In genomic region chr1:29876441-29876840, GRCh38 we compare ENCODE assay signal across 30 cellular contexts.
"Had no signal": no experiment of that assay in that cellular context is flagged by ENCODE, and none has a peak within 500 bp of the region (broad histone marks: within the 10 kb centered on the region; RNA-seq: fewer than 3 reads in every experiment).

No MANE protein-coding gene starts in this region.

- H3K9ac ChIP-seq: neural progenitor cell, parathyroid adenoma had no signal

- H3K27me3 ChIP-seq: neural progenitor cell, ovary, testis, uterus had no signal

- H3K4me2 ChIP-seq: neural progenitor cell, smooth muscle cell had no signal

- H3K4me1 ChIP-seq: neural progenitor cell, parathyroid adenoma, right lobe of liver, spleen, suprapubic skin, testis, tibial artery, transverse colon, upper lobe of right lung, uterus had no signal

- H3K27ac ChIP-seq: neural progenitor cell, ovary, parathyroid adenoma, right lobe of liver, skin epidermis, spleen, suprapubic skin, testis, tibial artery, transverse colon, upper lobe of right lung, uterus had no signal

- H3K4me3 Mint-ChIP-seq: natural killer cell; nephron; neural progenitor cell; stimulated activated memory B cell treated with anti-CD40 and anti-IgM and Interleukin-4, amounts not matched to agents 10 μg/mL and 1 μg/mL and 100 μg/mL, for 72 hours; stimulated activated naive CD8-positive, alpha-beta T cell treated with anti-CD3 and anti-CD28 coated beads, Interleukin-15, amount 100 ng/mL, for 72 hours; type B pancreatic cell had no signal

- DNase-seq: natural killer cell; occipital lobe; ovary; posterior cingulate gyrus; psoas muscle; right cardiac atrium; right lobe of liver; spleen; stimulated activated CD4-positive, alpha-beta T cell treated with anti-CD3 and anti-CD28 coated beads, Interleukin-12 subunit alpha, Interleukin-12 subunit beta, amount 100 ng/mL, for 4 hours; stimulated activated CD4-positive, alpha-beta T cell treated with anti-CD3 and anti-CD28 coated beads, Interleukin-1b, Interleukin-23, amount 100 ng/mL, for 48 hours; stimulated activated CD4-positive, alpha-beta T cell treated with anti-CD3 and anti-CD28 coated beads, Interleukin-4, amount 100 ng/mL, for 1 hour; stimulated activated CD4-positive, alpha-beta T cell treated with anti-CD3 and anti-CD28 coated beads, Interleukin-4, amount 100 ng/mL, for 4 hours; stimulated activated CD8-positive, alpha-beta memory T cell treated with anti-CD3 and anti-CD28 coated beads, Interleukin-4, amount 100 ng/mL, for 48 hours; stimulated activated naive CD4-positive, alpha-beta T cell; stimulated activated naive CD8-positive, alpha-beta T cell treated with anti-CD3 and anti-CD28 coated beads, Interleukin-15, amount 100 ng/mL, for 72 hours; stimulated activated naive CD8-positive, alpha-beta T cell treated with anti-CD3 and anti-CD28 coated beads, Interleukin-15, Interleukin-2, amounts not matched to agents 100 U/mL and 50 U/mL, for 24 hours; substantia nigra; testis; tibial artery; transverse colon; upper lobe of right lung; uterus had no signal

- H3K4me3 ChIP-seq: neural progenitor cell, ovary, psoas muscle, right lobe of liver, skin epidermis, smooth muscle cell, spleen, suprapubic skin, testis, tibial artery, transverse colon, upper lobe of right lung, uterus had no signal

- H3K4me1 Mint-ChIP-seq: natural killer cell; neural progenitor cell; stimulated activated memory B cell treated with anti-CD40 and anti-IgM and Interleukin-4, amounts not matched to agents 10 μg/mL and 1 μg/mL and 100 μg/mL, for 72 hours; stimulated activated naive CD8-positive, alpha-beta T cell treated with anti-CD3 and anti-CD28 coated beads, Interleukin-15, amount 100 ng/mL, for 72 hours had no signal

- H2AFZ ChIP-seq: neural progenitor cell had no signal

- H3K36me3 ChIP-seq: neural progenitor cell, ovary, right lobe of liver, spleen, suprapubic skin, tibial artery, transverse colon, upper lobe of right lung, uterus had no signal

- H3K9me3 Mint-ChIP-seq: natural killer cell; nephron; neural progenitor cell; stimulated activated memory B cell treated with anti-CD40 and anti-IgM and Interleukin-4, amounts not matched to agents 10 μg/mL and 1 μg/mL and 100 μg/mL, for 72 hours; stimulated activated naive CD8-positive, alpha-beta T cell treated with anti-CD3 and anti-CD28 coated beads, Interleukin-15, amount 100 ng/mL, for 72 hours; type B pancreatic cell had no signal

- H3K9me3 ChIP-seq: ovary, psoas muscle, right lobe of liver, suprapubic skin, testis, tibial artery, transverse colon, uterus had no signal

- H3K27ac Mint-ChIP-seq: natural killer cell; nephron; neural progenitor cell; stimulated activated memory B cell treated with anti-CD40 and anti-IgM and Interleukin-4, amounts not matched to agents 10 μg/mL and 1 μg/mL and 100 μg/mL, for 72 hours; stimulated activated naive CD8-positive, alpha-beta T cell treated with anti-CD3 and anti-CD28 coated beads, Interleukin-15, amount 100 ng/mL, for 72 hours; type B pancreatic cell had no signal

- H3K36me3 Mint-ChIP-seq: natural killer cell; neural progenitor cell; stimulated activated memory B cell treated with anti-CD40 and anti-IgM and Interleukin-4, amounts not matched to agents 10 μg/mL and 1 μg/mL and 100 μg/mL, for 72 hours; type B pancreatic cell had no signal

- H3K79me2 ChIP-seq: parathyroid adenoma had no signal

- H3K27me3 Mint-ChIP-seq: stimulated activated naive CD8-positive, alpha-beta T cell treated with anti-CD3 and anti-CD28 coated beads, Interleukin-15, amount 100 ng/mL, for 72 hours; type B pancreatic cell had no signal

- ATAC-seq: natural killer cell; stimulated activated memory B cell treated with anti-CD40 and anti-IgM and Interleukin-4, amounts not matched to agents 10 μg/mL and 1 μg/mL and 100 μg/mL, for 72 hours; stimulated activated naive CD8-positive, alpha-beta T cell treated with anti-CD3 and anti-CD28 coated beads, Interleukin-15, amount 100 ng/mL, for 72 hours; stimulated activated naive CD8-positive, alpha-beta T cell treated with anti-CD3 and anti-CD28 coated beads, Interleukin-15, Interleukin-2, amounts not matched to agents 100 U/mL and 50 U/mL, for 24 hours; upper lobe of right lung had no signal
